In the genomic region with DNA sequence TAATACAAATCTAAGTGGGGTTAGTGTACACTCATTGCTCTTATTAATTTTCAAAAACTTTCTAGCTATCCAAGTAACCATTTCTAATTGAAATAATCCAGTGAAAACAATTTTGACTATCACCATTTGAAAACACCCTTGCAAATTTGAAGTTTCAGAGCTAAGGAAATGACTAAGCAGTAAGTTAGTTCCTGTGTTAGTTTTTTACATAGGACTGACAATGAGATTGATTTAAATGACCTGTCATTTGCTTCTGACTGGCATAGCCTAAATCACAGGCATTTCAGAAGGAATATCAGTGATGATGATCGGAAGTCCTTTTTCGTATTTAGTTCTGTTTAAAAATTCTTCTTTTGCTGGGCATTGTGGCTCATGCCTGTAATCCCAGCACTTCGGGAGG, we compare ENCODE assay signal across 9 cellular contexts. TPM values are rescaled to one million over a fixed set of nuclear protein-coding genes. Genes with fewer than 3 reads are reported as not detected.
DNase-seq lines count a peak whose midpoint lies in the region; ATAC-seq, FAIRE-seq and TF ChIP-seq lines count a peak whose summit lies in the region.
"Had no signal": no experiment of that assay in that cellular context is flagged by ENCODE, and none has a peak within 500 bp of the region (broad histone marks: within the 10 kb centered on the region; RNA-seq: fewer than 3 reads in every experiment).

No MANE protein-coding gene starts in this region.

- H3K4me3 ChIP-seq in astrocyte (ENCODE audit: insufficient read depth, low read depth, low read length), result no peak overlapping the region
- peak overlapping the region; percentile 41 to 56 for H3K4me3 ChIP-seq in neutrophil (ENCODE audit: low read depth in 1 of 2, low read length in 1 of 2)

- no peak for FAIRE-seq in astrocyte (lab: Jason Lieb, UNC)

- no peak overlapping the region for H2AFZ ChIP-seq in astrocyte (ENCODE audit: low read depth, low read length)

- DNase-seq in activated CD4-positive, CD25-positive, alpha-beta regulatory T cell (lab: John Stamatoyannopoulos, UW), result no peak
- peak; percentile 5 for DNase-seq in MV-4-11 (lab: John Stamatoyannopoulos, UW)
- DNase-seq in astrocyte (ENCODE audit: low read depth), result peak; percentile 28
- no peak for DNase-seq in NCI-H774 (lab: John Stamatoyannopoulos, UW)
- DNase-seq in head of caudate nucleus, result no peak
- DNase-seq: effector CD8-positive, alpha-beta T cell had no signal

- H3K36me3 ChIP-seq in astrocyte (ENCODE audit: insufficient read depth, low read length) (peaks cover 12% of the 10 kb centered on the region), neutrophil (peaks cover 41% of the 10 kb centered on the region)

- peak overlapping the region; percentile 42 for H3K4me3 Mint-ChIP-seq in astrocyte (ENCODE audit: unreplicated experiment)

- peaks cover 10% of the 10 kb centered on the region for H3K36me3 Mint-ChIP-seq in astrocyte (ENCODE audit: low read depth, unreplicated experiment)

- H3K4me1 Mint-ChIP-seq in astrocyte (ENCODE audit: low read depth, unreplicated experiment), result peaks cover 27% of the 10 kb centered on the region

- ATAC-seq in activated CD4-positive, CD25-positive, alpha-beta regulatory T cell treated with anti-CD3 and anti-CD28 coated beads, Interleukin-2, amount 50 U/mL, for 24 hours, result peak; percentile 40 to 48
- ATAC-seq in HG03520 (IDR thresholded peaks at IDR 0.05; ENCODE audit: unreplicated experiment), result no peak

- TF ChIP-seq CTCF in astrocyte (IDR thresholded peaks at IDR 0.05; ENCODE audit: insufficient read depth, low read depth, low read length) (no peak), neutrophil (IDR thresholded peaks at IDR 0.05) (no peak)

- H3K27me3 ChIP-seq in astrocyte (ENCODE audit: insufficient read depth, low read length) (no peaks in the 10 kb centered on the region), neutrophil (no peaks in the 10 kb centered on the region)

- H3K9me3 Mint-ChIP-seq in astrocyte (ENCODE audit: unreplicated experiment), result peaks cover 2% of the 10 kb centered on the region

- peak overlapping the region; percentile 84 for H3K27ac Mint-ChIP-seq in astrocyte (ENCODE audit: unreplicated experiment)

- peaks cover 5% of the 10 kb centered on the region for H4K20me1 ChIP-seq in astrocyte (ENCODE audit: insufficient read depth, low read length)

- H3K9me3 ChIP-seq in astrocyte (ENCODE audit: insufficient read depth, low read depth, low read length) (no peaks in the 10 kb centered on the region), neutrophil (no peaks in the 10 kb centered on the region)

- H3K4me1 ChIP-seq in astrocyte (ENCODE audit: insufficient read depth, low read length) (no peaks in the 10 kb centered on the region), neutrophil (ENCODE audit: control insufficient read depth in 1 of 2, insufficient read depth in 1 of 2, low read depth in 1 of 2, low read length in 1 of 2) (peaks cover 54 to 74% of the 10 kb centered on the region in 2 experiments)

- peak overlapping the region; percentile 40 for H3K4me2 ChIP-seq in astrocyte (ENCODE audit: low read length)

- H3K79me2 ChIP-seq in astrocyte (ENCODE audit: insufficient read depth, low read length), result peaks cover 24% of the 10 kb centered on the region

- intact Hi-C loops in head of caudate nucleus (cut with DNase I), result no loop called here

- H3K9ac ChIP-seq in astrocyte (ENCODE audit: low read length), result no peak overlapping the region

- no peaks in the 10 kb centered on the region for H3K27me3 Mint-ChIP-seq in astrocyte (ENCODE audit: low read depth, unreplicated experiment)

- H3K27ac ChIP-seq in astrocyte (ENCODE audit: low read depth, low read length) (no peak overlapping the region), neutrophil (peak overlapping the region; percentile 97)

RNA-seq across cellular contexts. Expression of gene STK4, which starts 27.0 kb away (rescaled TPM):
- total RNA-seq in astrocyte, result 32.9 and 41.4 TPM in 2 replicates

RNA-seq across cellular contexts. Expression of gene TOMM34, which starts 33.1 kb away (rescaled TPM):
- 36.9 and 45.8 TPM in 2 replicates for total RNA-seq in astrocyte

Comparison
In these comparisons a context has a peak if more than half of its experiments do, and no peak if none do; other contexts are left out.
1. DNase-seq: peak in MV-4-11 (single experiment) and astrocyte (single experiment); none in activated CD4-positive, CD25-positive, alpha-beta regulatory T cell (0 of 4), NCI-H774 (single experiment) and head of caudate nucleus (0 of 42).